ENCODE assay signal across 22 cellular contexts in genomic region chr7:99699946-99700345, GRCh38. TPM values are rescaled to one million over a fixed set of nuclear protein-coding genes. Genes with fewer than 3 reads are reported as not detected.
"Had no signal": no experiment of that assay in that cellular context is flagged by ENCODE, and none has a peak within 500 bp of the region (broad histone marks: within the 10 kb centered on the region; RNA-seq: fewer than 3 reads in every experiment).

No MANE protein-coding gene starts in this region.

- H3K27me3 ChIP-seq: body of pancreas, heart left ventricle had no signal

- H3K4me3 ChIP-seq: body of pancreas, heart left ventricle had no signal

- ATAC-seq: naive thymus-derived CD8-positive, alpha-beta T cell had no signal

- DNase-seq: activated CD4-positive, alpha-beta T cell treated with anti-CD3 and anti-CD28 coated beads, Interleukin-2, amount 10 ng/mL, durations not matched to agents 7 days and 5 days; activated CD8-positive, alpha-beta memory T cell treated with anti-CD3 and anti-CD28 coated beads for 24 hours; activated gamma-delta T cell treated with Interleukin-2 at 50 U/mL for 16 hours; activated naive CD8-positive, alpha-beta T cell treated with anti-CD3 and anti-CD28 coated beads for 36 hours; amygdala; central memory CD4-positive, alpha-beta T cell; effector CD8-positive, alpha-beta T cell; foreskin melanocyte; heart left ventricle; left cardiac atrium; mammary epithelial cell; naive thymus-derived CD8-positive, alpha-beta T cell; posterior cingulate gyrus; retina; stimulated activated CD4-positive, alpha-beta T cell treated with anti-CD3 and anti-CD28 coated beads, Interleukin-15, amount 100 ng/mL, for 24 hours; stimulated activated CD4-positive, alpha-beta T cell treated with anti-CD3 and anti-CD28 coated beads, Interleukin-4, amount 100 ng/mL, for 24 hours; stimulated activated naive CD4-positive, alpha-beta T cell; substantia nigra; trophoblast cell had no signal

- H3K9me3 ChIP-seq: body of pancreas, neutrophil had no signal

- H3K4me1 ChIP-seq: heart left ventricle had no signal

- H3K36me3 ChIP-seq: heart left ventricle, neutrophil had no signal

- H3K27ac ChIP-seq: heart left ventricle, neutrophil had no signal

RNA-seq across cellular contexts. Expression of gene CYP3A5, which starts 20.1 kb away (rescaled TPM):
- total RNA-seq: activated CD4-positive, alpha-beta T cell treated with anti-CD3 and anti-CD28 coated beads, Interleukin-2, amount 10 ng/mL, durations not matched to agents 7 days and 5 days; activated naive CD8-positive, alpha-beta T cell treated with anti-CD3 and anti-CD28 coated beads for 36 hours; mammary epithelial cell had no signal

RNA-seq across cellular contexts. Expression of gene CYP3A7, which starts 35.0 kb away (rescaled TPM):
- total RNA-seq: activated CD4-positive, alpha-beta T cell treated with anti-CD3 and anti-CD28 coated beads, Interleukin-2, amount 10 ng/mL, durations not matched to agents 7 days and 5 days; activated naive CD8-positive, alpha-beta T cell treated with anti-CD3 and anti-CD28 coated beads for 36 hours; heart left ventricle; left cardiac atrium; mammary epithelial cell; mononuclear cell; naive thymus-derived CD8-positive, alpha-beta T cell had no signal
- polyA plus RNA-seq: heart left ventricle; naive thymus-derived CD8-positive, alpha-beta T cell had no signal
